Comparison of ENCODE assay signal across 23 cellular contexts in genomic region chr7:2398506-2398905, GRCh38.
"Had no signal": no experiment of that assay in that cellular context is flagged by ENCODE, and none has a peak within 500 bp of the region (broad histone marks: within the 10 kb centered on the region; RNA-seq: fewer than 3 reads in every experiment).

No MANE protein-coding gene starts in this region.

- H3K27me3 Mint-ChIP-seq: stimulated activated naive CD8-positive, alpha-beta T cell treated with anti-CD3 and anti-CD28 coated beads, Interleukin-15, amount 100 ng/mL, for 72 hours had no signal

- DNase-seq: activated effector memory CD4-positive, alpha-beta T cell treated with anti-CD3 and anti-CD28 coated beads, Interleukin-2, amount 50 U/mL, for 16 hours; activated naive CD4-positive, alpha-beta T cell treated with anti-CD3 and anti-CD28 coated beads, Interleukin-2, amount 10 ng/mL, durations not matched to agents 7 days and 5 days; aorta; head of caudate nucleus; hypothalamus; left ventricle myocardium inferior; mammary epithelial cell; midbrain; occipital lobe; posterior cingulate gyrus; small intestine; stimulated activated CD4-positive, alpha-beta T cell treated with anti-CD3 and anti-CD28 coated beads, Interleukin-2, amount 100 ng/mL, for 24 hours; stimulated activated naive CD8-positive, alpha-beta T cell treated with anti-CD3 and anti-CD28 coated beads, Interleukin-15, amount 100 ng/mL, for 72 hours; tibial artery; uterus had no signal

- H3K4me3 ChIP-seq: gastroesophageal sphincter, left ventricle myocardium inferior, tibial artery, uterus had no signal

- H3K9me3 Mint-ChIP-seq: activated naive CD4-positive, alpha-beta T cell treated with anti-CD3 and anti-CD28 coated beads, Interleukin-2, amount 10 ng/mL, durations not matched to agents 7 days and 5 days; brain; nephron; stimulated activated effector memory CD8-positive, alpha-beta T cell treated with anti-CD3 and anti-CD28 coated beads, Interleukin-12 subunit alpha, Interleukin-12 subunit beta, amount 100 ng/mL, for 72 hours; stimulated activated naive CD8-positive, alpha-beta T cell treated with anti-CD3 and anti-CD28 coated beads, Interleukin-15, amount 100 ng/mL, for 72 hours; T-helper 2 cell treated with Interferon-gamma antibody and Interleukin-4, amounts not matched to agents 5 μg/mL and 100 μg/mL, for 36 hours; WTC11 had no signal

- H3K27me3 ChIP-seq: gastroesophageal sphincter, tibial artery, uterus had no signal

- H3K4me1 ChIP-seq: uterus had no signal

- H3K36me3 ChIP-seq: gastroesophageal sphincter, left ventricle myocardium inferior, tibial artery, uterus had no signal

- H3K27ac Mint-ChIP-seq: activated naive CD4-positive, alpha-beta T cell treated with anti-CD3 and anti-CD28 coated beads, Interleukin-2, amount 10 ng/mL, durations not matched to agents 7 days and 5 days; brain; stimulated activated effector memory CD8-positive, alpha-beta T cell treated with anti-CD3 and anti-CD28 coated beads, Interleukin-12 subunit alpha, Interleukin-12 subunit beta, amount 100 ng/mL, for 72 hours; T-helper 2 cell treated with Interferon-gamma antibody and Interleukin-4, amounts not matched to agents 5 μg/mL and 100 μg/mL, for 36 hours; WTC11 had no signal

- H3K27ac ChIP-seq: epithelial cell of prostate, tibial artery, uterus had no signal

- H3K9me3 ChIP-seq: gastroesophageal sphincter, left ventricle myocardium inferior, tibial artery, uterus had no signal

- FAIRE-seq: small intestine had no signal

- H3K4me3 Mint-ChIP-seq: activated naive CD4-positive, alpha-beta T cell treated with anti-CD3 and anti-CD28 coated beads, Interleukin-2, amount 10 ng/mL, durations not matched to agents 7 days and 5 days; brain; nephron; stimulated activated effector memory CD8-positive, alpha-beta T cell treated with anti-CD3 and anti-CD28 coated beads, Interleukin-12 subunit alpha, Interleukin-12 subunit beta, amount 100 ng/mL, for 72 hours; stimulated activated naive CD8-positive, alpha-beta T cell treated with anti-CD3 and anti-CD28 coated beads, Interleukin-15, amount 100 ng/mL, for 72 hours; T-helper 2 cell treated with Interferon-gamma antibody and Interleukin-4, amounts not matched to agents 5 μg/mL and 100 μg/mL, for 36 hours; WTC11 had no signal

- ATAC-seq: gastroesophageal sphincter; sciatic nerve; stimulated activated effector memory CD8-positive, alpha-beta T cell treated with anti-CD3 and anti-CD28 coated beads, Interleukin-12 subunit alpha, Interleukin-12 subunit beta, amount 100 ng/mL, for 72 hours; stimulated activated naive CD8-positive, alpha-beta T cell treated with anti-CD3 and anti-CD28 coated beads, Interleukin-15, amount 100 ng/mL, for 72 hours; WTC11 had no signal

- H3K36me3 Mint-ChIP-seq: activated naive CD4-positive, alpha-beta T cell treated with anti-CD3 and anti-CD28 coated beads, Interleukin-2, amount 10 ng/mL, durations not matched to agents 7 days and 5 days; brain; stimulated activated effector memory CD8-positive, alpha-beta T cell treated with anti-CD3 and anti-CD28 coated beads, Interleukin-12 subunit alpha, Interleukin-12 subunit beta, amount 100 ng/mL, for 72 hours; WTC11 had no signal
